In genomic region chr14:36785511-36785910, GRCh38 we compare ENCODE assay signal across 17 cellular contexts.
A peak's percentile ranks its signal among the peaks of the same experiment; 100 is the strongest.
DNase-seq lines count a peak whose midpoint lies in the region; TF ChIP-seq lines count a peak whose summit lies in the region.
"Had no signal": no experiment of that assay in that cellular context is flagged by ENCODE, and none has a peak within 500 bp of the region (broad histone marks: within the 10 kb centered on the region; RNA-seq: fewer than 3 reads in every experiment).

No MANE protein-coding gene starts in this region.

- H3K14ac ChIP-seq in trophoblast cell (ENCODE audit: low read length): no peak overlapping the region

- H2AK5ac ChIP-seq in trophoblast cell (ENCODE audit: low read length): no peak overlapping the region

- H3K27me3 ChIP-seq in trophoblast cell (ENCODE audit: insufficient read depth, low read length) (no peaks in the 10 kb centered on the region), Peyer's patch (no peaks in the 10 kb centered on the region)

- no peak overlapping the region for H3K23ac ChIP-seq in trophoblast cell (ENCODE audit: low read length)

- no peak overlapping the region for H2BK120ac ChIP-seq in trophoblast cell (ENCODE audit: insufficient read depth, low read length, poor library complexity)

- no peak overlapping the region for H4K8ac ChIP-seq in trophoblast cell (ENCODE audit: low read depth, low read length)

- no peak overlapping the region for H3K4me2 ChIP-seq in trophoblast cell (ENCODE audit: low read length)
- H3K4me2 ChIP-seq: PC-9 had no signal

- no peak overlapping the region for H3K4ac ChIP-seq in trophoblast cell (ENCODE audit: low read depth, low read length)

- H4K12ac ChIP-seq in trophoblast cell (ENCODE audit: low read depth, low read length): no peak overlapping the region

- H4K91ac ChIP-seq in trophoblast cell (ENCODE audit: low read depth, low read length): no peak overlapping the region

- H3K4me3 ChIP-seq in trophoblast cell (ENCODE audit: low read depth, low read length) (no peak overlapping the region), Peyer's patch (no peak overlapping the region)
- H3K4me3 ChIP-seq: PC-9 had no signal

- H3K36me3 ChIP-seq in trophoblast cell (ENCODE audit: control insufficient read depth in 1 of 2, insufficient read depth in 2 of 2, low read length in 2 of 2): no peaks in the 10 kb centered on the region
- H3K36me3 ChIP-seq in Peyer's patch: no peaks in the 10 kb centered on the region

- H3K27ac ChIP-seq in trophoblast cell (ENCODE audit: low read depth, low read length) (no peak overlapping the region), Peyer's patch (no peak overlapping the region)
- H3K27ac ChIP-seq: PC-9 had no signal

- H2BK12ac ChIP-seq in trophoblast cell (ENCODE audit: low read length): no peak overlapping the region

- H3K4me1 ChIP-seq in trophoblast cell (ENCODE audit: control insufficient read depth in 1 of 2, insufficient read depth in 2 of 2, low read length in 2 of 2): peaks cover 3 to 4% of the 10 kb centered on the region in 2 experiments
- no peaks in the 10 kb centered on the region for H3K4me1 ChIP-seq in Peyer's patch

- WGBS in trophoblast cell (ENCODE audit: extremely low coverage, insufficient coverage, insufficient read length): no CpG with 5 or more reads among the region's 1 CpG

- TF ChIP-seq CTCF in Peyer's patch (IDR thresholded peaks at IDR 0.05): no peak

- no peak overlapping the region for H2BK5ac ChIP-seq in trophoblast cell (ENCODE audit: low read depth, low read length, poor library complexity)

- no peak for TF ChIP-seq POLR2A in Peyer's patch (IDR thresholded peaks at IDR 0.05)

- DNase-seq in NCI-H510A treated with DMSO at 0.1 percent for 48 hours (lab: John Stamatoyannopoulos, UW): peak; percentile 37
- DNase-seq in NCI-H510A (lab: John Stamatoyannopoulos, UW): no peak
- DNase-seq in NCI-H187 treated with DMSO at 0.1 percent for 48 hours (lab: John Stamatoyannopoulos, UW): peak; percentile 54
- peak; percentile 95 for DNase-seq in NCI-H69 (lab: John Stamatoyannopoulos, UW)
- no peak for DNase-seq in trophoblast cell
- no peak for DNase-seq in NK-92 treated with Interleukin-12 subunit alpha and Interleukin-12 subunit beta, amount 100 ng/mL, for 24 hours (lab: John Stamatoyannopoulos, UW)
- DNase-seq in Peyer's patch: no peak
- no peak for DNase-seq in cerebellum (ENCODE audit: low spot score)
- DNase-seq: 8988T, DND-41, H7, KG1, NCI-H1694 treated with DMSO at 0.1 percent for 48 hours, NCI-H226, NCI-H774, PC-9, T-helper 1 cell had no signal

- no peaks in the 10 kb centered on the region for H3K79me2 ChIP-seq in trophoblast cell (ENCODE audit: control insufficient read depth, insufficient read depth, low read length, poor library complexity)

- H3K9me3 ChIP-seq in trophoblast cell (ENCODE audit: insufficient read depth, low read depth, low read length) (no peaks in the 10 kb centered on the region), Peyer's patch (no peaks in the 10 kb centered on the region)

- H3K79me1 ChIP-seq in trophoblast cell (ENCODE audit: low read length): no peaks in the 10 kb centered on the region

- H2AFZ ChIP-seq in trophoblast cell (ENCODE audit: insufficient read depth, low read length, poor library complexity): no peak overlapping the region
- H2AFZ ChIP-seq: PC-9 had no signal

- no peak overlapping the region for H3K9ac ChIP-seq in trophoblast cell (ENCODE audit: low read length)

- no peak overlapping the region for H3K18ac ChIP-seq in trophoblast cell (ENCODE audit: low read length)

Comparison
In these comparisons a context has a peak if more than half of its experiments do, and no peak if none do; other contexts are left out.
1. DNase-seq: peak in NCI-H510A treated with DMSO at 0.1 percent for 48 hours (single experiment), NCI-H187 treated with DMSO at 0.1 percent for 48 hours (single experiment) and NCI-H69 (single experiment); none in NCI-H510A (single experiment), trophoblast cell (0 of 2), NK-92 treated with Interleukin-12 subunit alpha and Interleukin-12 subunit beta, amount 100 ng/mL, for 24 hours (single experiment), Peyer's patch (0 of 3) and cerebellum (single experiment).